ENCODE assay signal across 41 cellular contexts in the genomic region with DNA sequence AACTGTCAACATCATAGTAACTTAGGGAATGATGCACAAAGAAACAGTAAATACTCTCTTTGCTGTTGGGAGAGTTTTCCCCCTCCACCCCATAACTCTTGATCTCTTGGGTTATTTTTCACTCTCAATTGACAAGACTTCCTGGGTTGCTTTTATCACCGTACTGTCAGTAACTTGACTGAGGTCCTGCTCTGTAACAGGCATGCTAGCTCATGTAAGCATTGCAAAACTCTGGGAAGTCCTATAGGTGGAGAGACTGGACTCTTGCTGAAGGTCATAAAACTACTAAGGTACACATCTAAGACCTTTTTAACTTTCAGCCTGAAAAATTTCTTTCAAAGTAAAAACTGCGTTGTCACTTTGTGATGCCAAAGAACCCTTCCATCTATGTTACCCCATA. TPM values are rescaled to one million over a fixed set of nuclear protein-coding genes. Genes with fewer than 3 reads are reported as not detected.
"Had no signal": no experiment of that assay in that cellular context is flagged by ENCODE, and none has a peak within 500 bp of the region (broad histone marks: within the 10 kb centered on the region; RNA-seq: fewer than 3 reads in every experiment).

No MANE protein-coding gene starts in this region.

- FAIRE-seq: astrocyte, TTC549 had no signal

- H3K4me1 ChIP-seq: adrenal gland, breast epithelium had no signal

- H3K27ac Mint-ChIP-seq: activated B cell treated with CpG ODN at 0.5 μM for 24 hours; activated CD4-positive, alpha-beta memory T cell treated with anti-CD3 and anti-CD28 coated beads for 36 hours; activated CD4-positive, alpha-beta T cell treated with anti-CD3 and anti-CD28 coated beads, Interleukin-2, amount 10 ng/mL, durations not matched to agents 24 days and 14 days; activated CD8-positive, alpha-beta T cell treated with anti-CD3 and anti-CD28 coated beads for 36 hours; activated naive CD4-positive, alpha-beta T cell treated with anti-CD3 and anti-CD28 coated beads for 36 hours; activated naive CD4-positive, alpha-beta T cell treated with anti-CD3 and anti-CD28 coated beads, Interleukin-2, amount 50 U/mL, for 72 hours; activated naive CD8-positive, alpha-beta T cell treated with anti-CD3 and anti-CD28 coated beads for 36 hours; activated T-cell treated with anti-CD3 and anti-CD28 coated beads, Interleukin-2, amount 50 U/mL, for 72 hours; activated T-helper 1 cell treated with anti-CD3 and anti-CD28 coated beads, Interleukin-12 subunit alpha, Interleukin-12 subunit beta, Interleukin-2, Interleukin-4 antibody, amounts not matched to agents 30 ng/mL and 10 ng/mL and 1 ng/mL, durations not matched to agents 14 hours and 24 hours and 36 hours; activated T-helper 17 cell treated with anti-CD3 and anti-CD28 coated beads, Interleukin-2, amount 50 U/mL, for 72 hours; T-helper 1 cell treated with Interleukin-12 subunit alpha and Interleukin-12 subunit beta and Interleukin-4 antibody, amounts not matched to agents 30 μg/mL and 1 μg/mL, for 36 hours; T-helper 2 cell treated with Interferon-gamma antibody and Interleukin-4, amounts not matched to agents 5 μg/mL and 100 μg/mL, for 36 hours had no signal

- H3K4me3 Mint-ChIP-seq: activated B cell treated with CpG ODN at 0.5 μM for 24 hours; activated CD4-positive, alpha-beta memory T cell treated with anti-CD3 and anti-CD28 coated beads for 36 hours; activated CD4-positive, alpha-beta T cell treated with anti-CD3 and anti-CD28 coated beads, Interleukin-2, amount 10 ng/mL, durations not matched to agents 24 days and 14 days; activated CD8-positive, alpha-beta T cell treated with anti-CD3 and anti-CD28 coated beads for 36 hours; activated naive CD4-positive, alpha-beta T cell treated with anti-CD3 and anti-CD28 coated beads for 36 hours; activated naive CD8-positive, alpha-beta T cell treated with anti-CD3 and anti-CD28 coated beads for 36 hours; activated T-cell treated with anti-CD3 and anti-CD28 coated beads, Interleukin-2, amount 50 U/mL, for 4 hours; activated T-cell treated with anti-CD3 and anti-CD28 coated beads, Interleukin-2, amount 50 U/mL, for 72 hours; activated T-helper 1 cell treated with anti-CD3 and anti-CD28 coated beads, Interleukin-12 subunit alpha, Interleukin-12 subunit beta, Interleukin-2, Interleukin-4 antibody, amounts not matched to agents 30 ng/mL and 10 ng/mL and 1 ng/mL, durations not matched to agents 14 hours and 24 hours and 36 hours; activated T-helper 17 cell treated with anti-CD3 and anti-CD28 coated beads, Interleukin-2, amount 50 U/mL, for 72 hours; central memory CD8-positive, alpha-beta T cell; T-helper 1 cell treated with Interleukin-12 subunit alpha and Interleukin-12 subunit beta and Interleukin-4 antibody, amounts not matched to agents 30 μg/mL and 1 μg/mL, for 36 hours; T-helper 2 cell treated with Interferon-gamma antibody and Interleukin-4, amounts not matched to agents 5 μg/mL and 100 μg/mL, for 36 hours had no signal

- H3K36me3 Mint-ChIP-seq: activated CD4-positive, alpha-beta memory T cell treated with anti-CD3 and anti-CD28 coated beads for 36 hours; activated naive CD4-positive, alpha-beta T cell treated with anti-CD3 and anti-CD28 coated beads, Interleukin-2, amount 50 U/mL, for 72 hours; activated naive CD8-positive, alpha-beta T cell treated with anti-CD3 and anti-CD28 coated beads for 36 hours had no signal

- H3K9me3 ChIP-seq: adrenal gland, body of pancreas, breast epithelium had no signal

- H3K27me3 Mint-ChIP-seq: activated B cell treated with CpG ODN at 0.5 μM for 24 hours; activated naive CD8-positive, alpha-beta T cell treated with anti-CD3 and anti-CD28 coated beads for 36 hours had no signal

- DNase-seq: activated B cell treated with CpG ODN at 0.5 μM for 24 hours; activated CD4-positive, alpha-beta memory T cell treated with anti-CD3 and anti-CD28 coated beads for 36 hours; activated CD4-positive, alpha-beta T cell treated with anti-CD3 and anti-CD28 coated beads for 4 hours; activated CD4-positive, alpha-beta T cell treated with anti-CD3 and anti-CD28 coated beads, Interleukin-2, amount 10 ng/mL, durations not matched to agents 24 days and 14 days; activated CD4-positive, alpha-beta T cell treated with anti-CD3 and anti-CD28 coated beads, Interleukin-2, amount 50 U/mL, for 1 hour; activated CD4-positive, alpha-beta T cell treated with anti-CD3 and anti-CD28 coated beads, Interleukin-2, amount 50 U/mL, for 4 hours; activated CD4-positive, CD25-positive, alpha-beta regulatory T cell treated with anti-CD3 and anti-CD28 coated beads, Interleukin-2, amount 50 U/mL, for 72 hours; activated CD8-positive, alpha-beta memory T cell treated with anti-CD3 and anti-CD28 coated beads, Interleukin-2, amount 50 U/mL, for 4 hours; activated CD8-positive, alpha-beta T cell treated with anti-CD3 and anti-CD28 coated beads for 36 hours; activated effector memory CD4-positive, alpha-beta T cell treated with anti-CD3 and anti-CD28 coated beads, Interleukin-2, amount 50 U/mL, for 16 hours; activated gamma-delta T cell treated with Interleukin-2 at 50 U/mL for 16 hours; activated naive CD4-positive, alpha-beta T cell; activated naive CD4-positive, alpha-beta T cell treated with anti-CD3 and anti-CD28 coated beads for 36 hours; activated naive CD4-positive, alpha-beta T cell treated with anti-CD3 and anti-CD28 coated beads, Interleukin-2, amount 50 U/mL, for 16 hours; activated naive CD8-positive, alpha-beta T cell treated with anti-CD3 and anti-CD28 coated beads for 36 hours; activated T-cell treated with anti-CD3 and anti-CD28 coated beads for 4 hours; activated T-cell treated with anti-CD3 and anti-CD28 coated beads, Interleukin-2, amount 50 U/mL, for 1 hour; activated T-cell treated with anti-CD3 and anti-CD28 coated beads, Interleukin-2, amount 50 U/mL, for 4 hours; activated T-cell treated with anti-CD3 and anti-CD28 coated beads, Interleukin-2, amount 50 U/mL, for 72 hours; adrenal gland; amniotic stem cell; aorta; body of pancreas; brain microvascular endothelial cell; caudate nucleus; cerebellar nuclear complex; T-helper 1 cell; T-helper 2 cell; T-helper 9 cell had no signal

- H3K4me1 Mint-ChIP-seq: activated B cell treated with CpG ODN at 0.5 μM for 24 hours; activated CD4-positive, alpha-beta T cell treated with anti-CD3 and anti-CD28 coated beads, Interleukin-2, amount 10 ng/mL, durations not matched to agents 24 days and 14 days; activated T-helper 17 cell treated with anti-CD3 and anti-CD28 coated beads, Interleukin-2, amount 50 U/mL, for 72 hours; central memory CD8-positive, alpha-beta T cell had no signal

- H3K4me3 ChIP-seq: adrenal gland, body of pancreas, breast epithelium, cardiac muscle cell had no signal

- H3K27ac ChIP-seq: adrenal gland, body of pancreas, brain microvascular endothelial cell, cardiac muscle cell, VCaP had no signal

- H3K9me3 Mint-ChIP-seq: activated B cell treated with CpG ODN at 0.5 μM for 24 hours; activated CD4-positive, alpha-beta memory T cell treated with anti-CD3 and anti-CD28 coated beads for 36 hours; activated CD4-positive, alpha-beta T cell treated with anti-CD3 and anti-CD28 coated beads, Interleukin-2, amount 10 ng/mL, durations not matched to agents 24 days and 14 days; activated CD8-positive, alpha-beta T cell treated with anti-CD3 and anti-CD28 coated beads for 36 hours; activated naive CD4-positive, alpha-beta T cell treated with anti-CD3 and anti-CD28 coated beads for 36 hours; activated naive CD4-positive, alpha-beta T cell treated with anti-CD3 and anti-CD28 coated beads, Interleukin-2, amount 50 U/mL, for 72 hours; activated naive CD8-positive, alpha-beta T cell treated with anti-CD3 and anti-CD28 coated beads for 36 hours; activated T-cell treated with anti-CD3 and anti-CD28 coated beads, Interleukin-2, amount 50 U/mL, for 4 hours; activated T-cell treated with anti-CD3 and anti-CD28 coated beads, Interleukin-2, amount 50 U/mL, for 72 hours; activated T-helper 1 cell treated with anti-CD3 and anti-CD28 coated beads, Interleukin-12 subunit alpha, Interleukin-12 subunit beta, Interleukin-2, Interleukin-4 antibody, amounts not matched to agents 30 ng/mL and 10 ng/mL and 1 ng/mL, durations not matched to agents 14 hours and 24 hours and 36 hours; activated T-helper 17 cell treated with anti-CD3 and anti-CD28 coated beads, Interleukin-2, amount 50 U/mL, for 72 hours; central memory CD8-positive, alpha-beta T cell; T-helper 1 cell treated with Interleukin-12 subunit alpha and Interleukin-12 subunit beta and Interleukin-4 antibody, amounts not matched to agents 30 μg/mL and 1 μg/mL, for 36 hours; T-helper 2 cell treated with Interferon-gamma antibody and Interleukin-4, amounts not matched to agents 5 μg/mL and 100 μg/mL, for 36 hours had no signal

- H3K36me3 ChIP-seq: adrenal gland, brain microvascular endothelial cell, breast epithelium, cardiac muscle cell had no signal

- H3K27me3 ChIP-seq: adrenal gland, body of pancreas, brain microvascular endothelial cell, breast epithelium, cardiac muscle cell had no signal

RNA-seq across cellular contexts. Expression of a gene that starts 10.9 kb away (rescaled TPM):
- total RNA-seq: activated CD4-positive, alpha-beta memory T cell treated with anti-CD3 and anti-CD28 coated beads for 36 hours; activated CD8-positive, alpha-beta memory T cell treated with anti-CD3 and anti-CD28 coated beads for 36 hours; activated CD8-positive, alpha-beta T cell treated with anti-CD3 and anti-CD28 coated beads for 36 hours; activated T-helper 17 cell treated with anti-CD3 and anti-CD28 coated beads, Interleukin-2, amount 50 U/mL, for 72 hours had no signal

RNA-seq across cellular contexts. Expression of a gene that starts 25.0 kb away (rescaled TPM):
- total RNA-seq: activated B cell treated with CpG ODN at 0.5 μM for 24 hours; activated CD4-positive, alpha-beta memory T cell treated with anti-CD3 and anti-CD28 coated beads for 36 hours; activated CD4-positive, alpha-beta T cell treated with anti-CD3 and anti-CD28 coated beads, Interleukin-2, amount 10 ng/mL, durations not matched to agents 24 days and 14 days; activated CD8-positive, alpha-beta memory T cell treated with anti-CD3 and anti-CD28 coated beads for 36 hours; activated CD8-positive, alpha-beta T cell treated with anti-CD3 and anti-CD28 coated beads for 36 hours; activated naive CD4-positive, alpha-beta T cell treated with anti-CD3 and anti-CD28 coated beads for 36 hours; activated naive CD4-positive, alpha-beta T cell treated with anti-CD3 and anti-CD28 coated beads, Interleukin-2, amount 50 U/mL, for 72 hours; activated naive CD8-positive, alpha-beta T cell treated with anti-CD3 and anti-CD28 coated beads for 36 hours; activated T-cell treated with anti-CD3 and anti-CD28 coated beads, Interleukin-2, amount 50 U/mL, for 4 hours; activated T-cell treated with anti-CD3 and anti-CD28 coated beads, Interleukin-2, amount 50 U/mL, for 72 hours; activated T-helper 1 cell treated with anti-CD3 and anti-CD28 coated beads, Interleukin-12 subunit alpha, Interleukin-12 subunit beta, Interleukin-2, Interleukin-4 antibody, amounts not matched to agents 30 ng/mL and 10 ng/mL and 1 ng/mL, durations not matched to agents 14 hours and 24 hours and 36 hours; activated T-helper 17 cell treated with anti-CD3 and anti-CD28 coated beads, Interleukin-2, amount 50 U/mL, for 72 hours; astrocyte; cardiac muscle cell had no signal
